ENCODE assay signal across 29 cellular contexts in the genomic region with DNA sequence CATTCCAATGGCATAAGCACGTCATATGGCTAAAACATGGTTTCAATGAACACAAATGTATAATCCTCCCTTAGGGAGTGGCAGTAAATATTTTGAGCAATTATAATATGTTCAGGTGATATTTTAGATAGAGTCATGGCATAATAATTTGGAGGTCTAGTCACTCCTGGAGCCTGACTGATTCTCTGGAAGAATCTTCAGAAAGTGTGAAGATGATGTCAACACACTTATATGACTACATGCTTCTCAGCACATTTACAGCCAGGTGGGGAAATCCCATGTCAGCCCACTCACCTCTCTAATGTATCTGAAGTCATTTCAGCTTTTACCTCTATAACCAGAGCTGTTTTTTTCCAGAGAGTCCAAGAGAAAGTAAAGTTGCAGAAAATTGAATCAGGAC.
DNase-seq lines count a peak whose midpoint lies in the region; ATAC-seq and TF ChIP-seq lines count a peak whose summit lies in the region.
"Had no signal": no experiment of that assay in that cellular context is flagged by ENCODE, and none has a peak within 500 bp of the region (broad histone marks: within the 10 kb centered on the region; RNA-seq: fewer than 3 reads in every experiment).

No MANE protein-coding gene starts in this region.

- H3K4me3 Mint-ChIP-seq in stimulated activated naive CD8-positive, alpha-beta T cell treated with anti-CD3 and anti-CD28 coated beads, Interleukin-15, amount 100 ng/mL, for 72 hours = no peak overlapping the region
- no peak overlapping the region for H3K4me3 Mint-ChIP-seq in activated T-helper 17 cell treated with anti-CD3 and anti-CD28 coated beads, Interleukin-2, amount 50 U/mL, for 72 hours
- no peak overlapping the region for H3K4me3 Mint-ChIP-seq in stimulated activated naive B cell treated with anti-CD40 and anti-IgM and Interleukin-4, amounts not matched to agents 10 μg/mL and 1 μg/mL and 100 μg/mL, for 72 hours
- H3K4me3 Mint-ChIP-seq: activated CD8-positive, alpha-beta memory T cell treated with anti-CD3 and anti-CD28 coated beads, Interleukin-2, amount 10 ng/mL, durations not matched to agents 7 days and 5 days; activated naive CD8-positive, alpha-beta T cell treated with anti-CD3 and anti-CD28 coated beads, Interleukin-2, amount 10 ng/mL, durations not matched to agents 7 days and 5 days; CD14-positive monocyte; effector memory CD8-positive, alpha-beta T cell; nephron had no signal

- no peak for TF ChIP-seq POLR2A in prostate gland (IDR thresholded peaks at IDR 0.05)

- TF ChIP-seq CTCF in prostate gland (IDR thresholded peaks at IDR 0.05) = no peak

- no peaks in the 10 kb centered on the region for H3K4me1 Mint-ChIP-seq in stimulated activated naive CD8-positive, alpha-beta T cell treated with anti-CD3 and anti-CD28 coated beads, Interleukin-15, amount 100 ng/mL, for 72 hours
- H3K4me1 Mint-ChIP-seq in activated T-helper 17 cell treated with anti-CD3 and anti-CD28 coated beads, Interleukin-2, amount 50 U/mL, for 72 hours = no peaks in the 10 kb centered on the region
- peaks cover 2 to 17% of the 10 kb centered on the region in 2 donors for H3K4me1 Mint-ChIP-seq in stimulated activated naive B cell treated with anti-CD40 and anti-IgM and Interleukin-4, amounts not matched to agents 10 μg/mL and 1 μg/mL and 100 μg/mL, for 72 hours
- H3K4me1 Mint-ChIP-seq: activated CD8-positive, alpha-beta memory T cell treated with anti-CD3 and anti-CD28 coated beads, Interleukin-2, amount 10 ng/mL, durations not matched to agents 7 days and 5 days; activated naive CD8-positive, alpha-beta T cell treated with anti-CD3 and anti-CD28 coated beads, Interleukin-2, amount 10 ng/mL, durations not matched to agents 7 days and 5 days; CD14-positive monocyte; nephron had no signal

- H3K36me3 Mint-ChIP-seq in activated T-helper 17 cell treated with anti-CD3 and anti-CD28 coated beads, Interleukin-2, amount 50 U/mL, for 72 hours (ENCODE audit: low read depth) = no peaks in the 10 kb centered on the region
- H3K36me3 Mint-ChIP-seq in stimulated activated naive B cell treated with anti-CD40 and anti-IgM and Interleukin-4, amounts not matched to agents 10 μg/mL and 1 μg/mL and 100 μg/mL, for 72 hours = no peaks in the 10 kb centered on the region
- H3K36me3 Mint-ChIP-seq: activated CD8-positive, alpha-beta memory T cell treated with anti-CD3 and anti-CD28 coated beads, Interleukin-2, amount 10 ng/mL, durations not matched to agents 7 days and 5 days; activated naive CD8-positive, alpha-beta T cell treated with anti-CD3 and anti-CD28 coated beads, Interleukin-2, amount 10 ng/mL, durations not matched to agents 7 days and 5 days; CD14-positive monocyte had no signal

- H3K9me3 ChIP-seq in prostate gland = no peaks in the 10 kb centered on the region
- H3K9me3 ChIP-seq: ovary, transverse colon had no signal

- WGBS in prostate gland = 81% methylated on average over 1 of the region's 1 CpG

- no peak overlapping the region for H3K4me3 ChIP-seq in prostate gland
- H3K4me3 ChIP-seq: heart right ventricle, lung, mucosa of descending colon, ovary, spleen, transverse colon had no signal

- H3K27me3 ChIP-seq in prostate gland (replicated peaks; ENCODE audit: insufficient read depth) = no peaks in the 10 kb centered on the region
- H3K27me3 ChIP-seq: heart right ventricle, ovary, spleen, transverse colon had no signal

- H3K27ac Mint-ChIP-seq in stimulated activated naive CD8-positive, alpha-beta T cell treated with anti-CD3 and anti-CD28 coated beads, Interleukin-15, amount 100 ng/mL, for 72 hours = no peak overlapping the region
- no peak overlapping the region for H3K27ac Mint-ChIP-seq in activated T-helper 17 cell treated with anti-CD3 and anti-CD28 coated beads, Interleukin-2, amount 50 U/mL, for 72 hours
- no peak overlapping the region for H3K27ac Mint-ChIP-seq in stimulated activated naive B cell treated with anti-CD40 and anti-IgM and Interleukin-4, amounts not matched to agents 10 μg/mL and 1 μg/mL and 100 μg/mL, for 72 hours
- H3K27ac Mint-ChIP-seq: activated CD8-positive, alpha-beta memory T cell treated with anti-CD3 and anti-CD28 coated beads, Interleukin-2, amount 10 ng/mL, durations not matched to agents 7 days and 5 days; activated naive CD8-positive, alpha-beta T cell treated with anti-CD3 and anti-CD28 coated beads, Interleukin-2, amount 10 ng/mL, durations not matched to agents 7 days and 5 days; CD14-positive monocyte; effector memory CD8-positive, alpha-beta T cell; nephron had no signal

- no peaks in the 10 kb centered on the region for H3K4me1 ChIP-seq in prostate gland (replicated peaks)
- H3K4me1 ChIP-seq: heart right ventricle, spleen, transverse colon had no signal

- DNase-seq in activated CD4-positive, alpha-beta T cell treated with anti-CD3 and anti-CD28 coated beads for 48 hours = peak; percentile 35
- DNase-seq in activated CD4-positive, alpha-beta T cell treated with anti-CD3 and anti-CD28 coated beads for 4 hours = no peak
- DNase-seq in stimulated activated naive CD8-positive, alpha-beta T cell treated with anti-CD3 and anti-CD28 coated beads, Interleukin-15, Interleukin-2, amounts not matched to agents 100 U/mL and 50 U/mL, for 24 hours = peak; percentile 4
- no peak for DNase-seq in stimulated activated naive CD8-positive, alpha-beta T cell treated with anti-CD3 and anti-CD28 coated beads, Interleukin-15, amount 100 ng/mL, for 72 hours
- peak; percentile 19 for DNase-seq in stimulated activated naive B cell treated with anti-CD40 and anti-IgM and Interleukin-4, amounts not matched to agents 10 μg/mL and 1 μg/mL and 100 μg/mL, for 72 hours
- DNase-seq in RPMI8226 = no peak
- no peak for DNase-seq in prostate gland (ENCODE audit: low spot score)
- DNase-seq: 8988T; activated CD4-positive, alpha-beta T cell treated with anti-CD3 and anti-CD28 coated beads for 1 hour; activated CD8-positive, alpha-beta memory T cell treated with anti-CD3 and anti-CD28 coated beads, Interleukin-2, amount 10 ng/mL, durations not matched to agents 7 days and 5 days; activated naive CD8-positive, alpha-beta T cell treated with anti-CD3 and anti-CD28 coated beads, Interleukin-2, amount 10 ng/mL, durations not matched to agents 7 days and 5 days; cortex of kidney; effector memory CD8-positive, alpha-beta T cell; HCEC 1CT; heart right ventricle; KG1; mucosa of descending colon; NCI-H1436 treated with DMSO at 0.1 percent for 48 hours; NCI-H446 treated with DMSO at 0.1 percent for 48 hours; ovary; right cardiac atrium; spleen; T-helper 2 cell; transverse colon had no signal

- no peaks in the 10 kb centered on the region for H3K27me3 Mint-ChIP-seq in stimulated activated naive CD8-positive, alpha-beta T cell treated with anti-CD3 and anti-CD28 coated beads, Interleukin-15, amount 100 ng/mL, for 72 hours
- no peaks in the 10 kb centered on the region for H3K27me3 Mint-ChIP-seq in activated T-helper 17 cell treated with anti-CD3 and anti-CD28 coated beads, Interleukin-2, amount 50 U/mL, for 72 hours
- peaks cover 6 to 21% of the 10 kb centered on the region in 2 donors for H3K27me3 Mint-ChIP-seq in stimulated activated naive B cell treated with anti-CD40 and anti-IgM and Interleukin-4, amounts not matched to agents 10 μg/mL and 1 μg/mL and 100 μg/mL, for 72 hours
- H3K27me3 Mint-ChIP-seq: activated CD8-positive, alpha-beta memory T cell treated with anti-CD3 and anti-CD28 coated beads, Interleukin-2, amount 10 ng/mL, durations not matched to agents 7 days and 5 days; activated naive CD8-positive, alpha-beta T cell treated with anti-CD3 and anti-CD28 coated beads, Interleukin-2, amount 10 ng/mL, durations not matched to agents 7 days and 5 days; effector memory CD8-positive, alpha-beta T cell had no signal

- intact Hi-C loops in prostate gland (cut with DNase I) = no loop called here

- H3K9me3 Mint-ChIP-seq in stimulated activated naive CD8-positive, alpha-beta T cell treated with anti-CD3 and anti-CD28 coated beads, Interleukin-15, amount 100 ng/mL, for 72 hours = peaks cover 15 to 52% of the 10 kb centered on the region in 2 donors
- H3K9me3 Mint-ChIP-seq in activated T-helper 17 cell treated with anti-CD3 and anti-CD28 coated beads, Interleukin-2, amount 50 U/mL, for 72 hours = peaks cover 26% of the 10 kb centered on the region
- H3K9me3 Mint-ChIP-seq in stimulated activated naive B cell treated with anti-CD40 and anti-IgM and Interleukin-4, amounts not matched to agents 10 μg/mL and 1 μg/mL and 100 μg/mL, for 72 hours = peaks cover 8% of the 10 kb centered on the region in 2 donors

- H3K27ac ChIP-seq in prostate gland = no peak overlapping the region
- H3K27ac ChIP-seq: heart right ventricle, ovary, spleen, transverse colon had no signal

- no peaks in the 10 kb centered on the region for H3K36me3 ChIP-seq in prostate gland
- H3K36me3 ChIP-seq: heart right ventricle, ovary, spleen, transverse colon had no signal

- peak; percentile 55 for ATAC-seq in stimulated activated naive CD8-positive, alpha-beta T cell treated with anti-CD3 and anti-CD28 coated beads, Interleukin-15, Interleukin-2, amounts not matched to agents 100 U/mL and 50 U/mL, for 24 hours
- ATAC-seq in stimulated activated naive CD8-positive, alpha-beta T cell treated with anti-CD3 and anti-CD28 coated beads, Interleukin-15, amount 100 ng/mL, for 72 hours = no peak
- peak; percentile 86 for ATAC-seq in activated T-helper 17 cell treated with anti-CD3 and anti-CD28 coated beads, Interleukin-2, amount 50 U/mL, for 72 hours (replicated peaks)
- ATAC-seq in stimulated activated naive B cell treated with anti-CD40 and anti-IgM and Interleukin-4, amounts not matched to agents 10 μg/mL and 1 μg/mL and 100 μg/mL, for 72 hours (replicated peaks) = peak; percentile 87 to 95
- ATAC-seq: activated CD8-positive, alpha-beta memory T cell treated with anti-CD3 and anti-CD28 coated beads, Interleukin-2, amount 10 ng/mL, durations not matched to agents 7 days and 5 days; effector memory CD8-positive, alpha-beta T cell; heart right ventricle; mucosa of descending colon; right cardiac atrium; SK-N-SH treated with all-trans-retinoic acid at 6 μM for 48 hours had no signal

Comparison
In these comparisons a context has a peak if more than half of its experiments do, and no peak if none do; other contexts are left out.
1. DNase-seq: peak in activated CD4-positive, alpha-beta T cell treated with anti-CD3 and anti-CD28 coated beads for 48 hours (single experiment), stimulated activated naive CD8-positive, alpha-beta T cell treated with anti-CD3 and anti-CD28 coated beads, Interleukin-15, Interleukin-2, amounts not matched to agents 100 U/mL and 50 U/mL, for 24 hours (single experiment) and stimulated activated naive B cell treated with anti-CD40 and anti-IgM and Interleukin-4, amounts not matched to agents 10 μg/mL and 1 μg/mL and 100 μg/mL, for 72 hours (single experiment); none in activated CD4-positive, alpha-beta T cell treated with anti-CD3 and anti-CD28 coated beads for 4 hours (0 of 2), stimulated activated naive CD8-positive, alpha-beta T cell treated with anti-CD3 and anti-CD28 coated beads, Interleukin-15, amount 100 ng/mL, for 72 hours (0 of 2), RPMI8226 (single experiment) and prostate gland (single experiment).